Comparison of ENCODE assay signal across 13 cellular contexts in the genomic region with DNA sequence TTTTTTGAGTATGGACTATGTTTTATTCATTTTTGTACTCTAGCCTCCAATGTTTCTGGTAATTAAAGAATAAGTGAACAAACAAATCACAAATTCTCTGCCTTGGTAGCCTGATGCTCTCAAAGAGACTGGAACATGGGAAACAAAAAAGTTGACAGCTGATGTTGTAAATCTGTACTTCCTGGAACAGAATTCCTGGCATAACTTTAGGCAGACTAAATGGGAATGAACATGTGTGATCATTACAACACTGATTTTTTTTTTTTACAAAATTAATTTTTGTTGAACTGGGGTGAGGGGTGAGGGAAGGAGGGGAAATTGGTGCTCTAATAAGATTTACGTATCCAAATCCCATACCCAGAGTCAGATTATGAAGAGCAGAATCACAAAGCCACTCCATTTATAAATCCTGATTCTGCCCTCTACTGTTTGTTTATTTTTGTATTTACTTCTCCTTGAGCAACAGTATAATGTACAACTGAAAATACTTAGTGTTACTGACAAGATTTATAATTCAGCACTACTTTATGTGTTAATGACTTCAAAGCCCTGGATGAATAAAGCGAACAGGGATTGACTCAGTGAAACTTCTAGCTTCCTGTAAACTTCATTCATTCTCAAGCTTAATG.
DNase-seq lines count a peak whose midpoint lies in the region; ATAC-seq and TF ChIP-seq lines count a peak whose summit lies in the region.
"Had no signal": no experiment of that assay in that cellular context is flagged by ENCODE, and none has a peak within 500 bp of the region (broad histone marks: within the 10 kb centered on the region; RNA-seq: fewer than 3 reads in every experiment).

No MANE protein-coding gene starts in this region.

- H3K9me3 ChIP-seq in SJSA1 (replicated peaks) (no peaks in the 10 kb centered on the region; the same call in 1 of the 2 replicates), osteoblast (ENCODE audit: low read depth, low read length) (no peaks in the 10 kb centered on the region)
- H3K9me3 ChIP-seq: HAP-1, mucosa of descending colon had no signal

- H3K79me1 ChIP-seq in mesendoderm (ENCODE audit: low read length), result no peaks in the 10 kb centered on the region

- H3K27ac ChIP-seq in SJSA1 (peak overlapping the region; percentile 74), osteoblast (ENCODE audit: low read depth, low read length) (no peak overlapping the region), mesendoderm (ENCODE audit: low read depth, low read length) (no peak overlapping the region)

- in situ Hi-C loops in KBM-7 (cut with MboI; ENCODE audit: low pct_unique_long_range_greater_than_20kb, low sequenced_read_pairs), result no loop called here

- DNase-seq in ELR (ENCODE audit: low read depth) (peak; percentile 67), SJSA1 (ENCODE audit: low read depth in 1 of 2, low spot score in 2 of 2) (peak in 1 of 2 experiments; percentile 65), epithelial cell of proximal tubule (ENCODE audit: low read depth) (peak; percentile 52), osteoblast (ENCODE audit: insufficient read length, low spot score, missing footprints) (no peak), amniotic stem cell (lab: John Stamatoyannopoulos, UW) (no peak), KBM-7 (no peak), mesendoderm (no peak)
- DNase-seq: activated CD4-positive, alpha-beta T cell treated with anti-CD3 and anti-CD28 coated beads, Interleukin-2, amount 50 U/mL, for 4 hours; mucosa of descending colon; PC-3; stimulated activated naive CD8-positive, alpha-beta T cell treated with anti-CD3 and anti-CD28 coated beads, Interleukin-15, Interleukin-2, amounts not matched to agents 100 U/mL and 50 U/mL, for 24 hours had no signal

- H2AFZ ChIP-seq in osteoblast (ENCODE audit: low read length), result peak overlapping the region; percentile 53

- H3K36me3 ChIP-seq in SJSA1 (no peaks in the 10 kb centered on the region), osteoblast (ENCODE audit: insufficient read depth, low read length) (no peaks in the 10 kb centered on the region), mesendoderm (ENCODE audit: control insufficient read depth, insufficient read depth, low read length) (no peaks in the 10 kb centered on the region)
- H3K36me3 ChIP-seq: HAP-1 had no signal

- TF ChIP-seq CTCF in epithelial cell of proximal tubule (conservative IDR thresholded peaks at IDR 0.05; ENCODE audit: low read depth, low read length), result no peak
- no peak for TF ChIP-seq CTCF in osteoblast (IDR thresholded peaks at IDR 0.05; ENCODE audit: extremely low read depth, low read depth, low read length)

- H4K20me1 ChIP-seq in osteoblast (ENCODE audit: insufficient read depth, low read length), result no peaks in the 10 kb centered on the region

- H2AK5ac ChIP-seq in mesendoderm (ENCODE audit: low read length), result no peak overlapping the region

- no peak overlapping the region for H2BK15ac ChIP-seq in mesendoderm (replicated peaks; ENCODE audit: low read depth)

- no peak overlapping the region for H2BK120ac ChIP-seq in mesendoderm (ENCODE audit: low read depth, low read length)

- no peaks in the 10 kb centered on the region for H3K27me3 ChIP-seq in SJSA1 (replicated peaks)
- no peaks in the 10 kb centered on the region for H3K27me3 ChIP-seq in osteoblast (ENCODE audit: insufficient read depth, low read length)
- H3K27me3 ChIP-seq in mesendoderm (ENCODE audit: insufficient read depth, low read length, poor library complexity), result no peaks in the 10 kb centered on the region

- no peak overlapping the region for H3K4ac ChIP-seq in mesendoderm (ENCODE audit: low read depth, low read length)

- H4K5ac ChIP-seq in mesendoderm (ENCODE audit: low read length), result no peak overlapping the region

- no peak for ATAC-seq in HG03196 (IDR thresholded peaks at IDR 0.05; ENCODE audit: unreplicated experiment)
- ATAC-seq: mucosa of descending colon; PC-3; stimulated activated naive CD8-positive, alpha-beta T cell treated with anti-CD3 and anti-CD28 coated beads, Interleukin-15, Interleukin-2, amounts not matched to agents 100 U/mL and 50 U/mL, for 24 hours had no signal

- no peak overlapping the region for H3K18ac ChIP-seq in mesendoderm (ENCODE audit: low read length)

- no peak overlapping the region for H2BK5ac ChIP-seq in mesendoderm (ENCODE audit: low read length)

- no peak overlapping the region for H3K23ac ChIP-seq in mesendoderm (ENCODE audit: low read length)

- no peak overlapping the region for H4K8ac ChIP-seq in mesendoderm (ENCODE audit: low read depth, low read length)

- H3K4me2 ChIP-seq in osteoblast (ENCODE audit: insufficient read depth, low read length) (no peak overlapping the region), mesendoderm (ENCODE audit: low read length) (no peak overlapping the region)

- no CpG with 5 or more reads among the region's 2 CpGs for WGBS in mesendoderm (ENCODE audit: extremely low coverage, insufficient coverage, low lambda C conversion rate)

- no peak overlapping the region for H3K9ac ChIP-seq in mesendoderm (ENCODE audit: low read length)

- H3K56ac ChIP-seq in mesendoderm (ENCODE audit: low read length), result no peak overlapping the region

- no peak overlapping the region for H3K4me3 ChIP-seq in SJSA1
- H3K4me3 ChIP-seq in epithelial cell of proximal tubule (ENCODE audit: low read depth, low read length), result no peak overlapping the region
- H3K4me3 ChIP-seq in osteoblast (ENCODE audit: insufficient read depth, low read length), result no peak overlapping the region
- no peak overlapping the region for H3K4me3 ChIP-seq in mesendoderm (ENCODE audit: low read length)
- H3K4me3 ChIP-seq: HAP-1, mucosa of descending colon had no signal

- H3K4me1 ChIP-seq in SJSA1 (replicated peaks) (peaks cover 43% of the 10 kb centered on the region), osteoblast (ENCODE audit: insufficient read depth, low read length) (peaks cover 34% of the 10 kb centered on the region), mesendoderm (ENCODE audit: control insufficient read depth, low read depth, low read length) (no peaks in the 10 kb centered on the region)
- H3K4me1 ChIP-seq: HAP-1 had no signal

- H3K79me2 ChIP-seq in osteoblast (ENCODE audit: insufficient read depth, low read length), result peaks cover 36% of the 10 kb centered on the region
- no peaks in the 10 kb centered on the region for H3K79me2 ChIP-seq in mesendoderm (ENCODE audit: control insufficient read depth, insufficient read depth, low read length)

Comparison
In these comparisons a context has a peak if more than half of its experiments do, and no peak if none do; other contexts are left out.
1. DNase-seq: peak in ELR (single experiment) and epithelial cell of proximal tubule (single experiment); none in osteoblast (single experiment), amniotic stem cell (single experiment), KBM-7 (single experiment) and mesendoderm (single experiment).